ENCODE assay signal across 8 cellular contexts in genomic region chr1:241356519-241357365, GRCh38. TPM values are rescaled to one million over a fixed set of nuclear protein-coding genes. Genes with fewer than 3 reads are reported as not detected.
A peak's percentile ranks its signal among the peaks of the same experiment; 100 is the strongest.
DNase-seq lines count a peak whose midpoint lies in the region; ATAC-seq and TF ChIP-seq lines count a peak whose summit lies in the region.

RGS7 (minus strand) TSS chr1:241357205.

- DNase-seq in COR-L47 (lab: John Stamatoyannopoulos, UW) (peak; percentile 71), RPMI7951 (ENCODE audit: low read depth) (peak; percentile 38), dermis microvascular lymphatic vessel endothelial cell (ENCODE audit: low read depth in 2 of 2) (peak; percentile 23 to 80), left lung (peak; percentile 44 to 80), stomach (peak; percentile 56)
- DNase-seq in activated CD4-positive, CD25-positive, alpha-beta regulatory T cell treated with anti-CD3 and anti-CD28 coated beads, Interleukin-2, amount 50 U/mL, for 72 hours, result no peak

- H3K27ac ChIP-seq in left lung (no peak within 1 kb of the TSS), stomach (peak within 1 kb of the TSS in 4 of 5 donors; percentile 8 to 49 (median 28))

- ATAC-seq in GM19463 (IDR thresholded peaks at IDR 0.05; ENCODE audit: unreplicated experiment) (peak; percentile 67), HG03565 (IDR thresholded peaks at IDR 0.05; ENCODE audit: unreplicated experiment) (peak; percentile 53), left lung (peak; percentile 95)

- peak within 1 kb of the TSS; percentile 34 to 43 for H3K4me3 ChIP-seq in left lung
- peak within 1 kb of the TSS; percentile 59 to 82 (median 72) for H3K4me3 ChIP-seq in stomach

- intact Hi-C loops in left lung (cut with DNase I) (no loop called here), stomach (cut with DNase I; ENCODE audit: low total_unique reads) (no loop called here)

- TF ChIP-seq POLR2A in stomach (IDR thresholded peaks at IDR 0.05), result no peak

- H3K36me3 ChIP-seq in left lung (no peaks in the 10 kb centered on the region), stomach (no peaks in the 10 kb centered on the region)

- TF ChIP-seq CTCF in left lung (IDR thresholded peaks at IDR 0.05), result no peak
- TF ChIP-seq CTCF in stomach (IDR thresholded peaks at IDR 0.05), result no peak

- H3K27me3 ChIP-seq in left lung (peaks cover 14 to 58% of the 10 kb centered on the region in 2 donors), stomach (peaks cover 0 to 52% (median 11%) of the 10 kb centered on the region in 3 donors)

- TF ChIP-seq EP300 in stomach (IDR thresholded peaks at IDR 0.05), result no peak

- 0 to 2% (median 1%) methylated on average over 23 to 103 of the region's 105 CpGs for WGBS in stomach, 5 donors

- H3K9me3 ChIP-seq in left lung (no peaks in the 10 kb centered on the region), stomach (no peaks in the 10 kb centered on the region)

- peaks cover 0 to 11% of the 10 kb centered on the region in 2 donors for H3K4me1 ChIP-seq in left lung
- peaks cover 0 to 19% (median 13%) of the 10 kb centered on the region in 4 donors for H3K4me1 ChIP-seq in stomach

RNA-seq across cellular contexts. Expression of gene RGS7, which starts in this region (rescaled TPM):
- not detected in 2 replicates for total RNA-seq in RPMI7951 (2014; rRNA removed; shearing (Covaris generic))
- under 0.01 and 0.13 TPM in 2 replicates for total RNA-seq in dermis microvascular lymphatic vessel endothelial cell
- not detected for total RNA-seq in left lung
- 1 to 10 TPM in 3 of 5 donors, not detected in 2; 1.8 to 2.9 (median 2.2) TPM for total RNA-seq in stomach
- 1 to 10 TPM in 1 of 3 donors, under 1 TPM in 2; 0.23 to 2.0 (median 0.68) TPM for polyA plus RNA-seq in stomach

Comparison
In these comparisons a context has a peak if more than half of its experiments do, and no peak if none do; other contexts are left out.
1. Peak in DNase-seq in RPMI7951; RNA of the gene not detected or under 1 TPM.
2. Peak in DNase-seq in dermis microvascular lymphatic vessel endothelial cell; RNA of the gene not detected or under 1 TPM.
3. Peak in DNase-seq, ATAC-seq and H3K4me3 ChIP-seq in left lung; RNA of the gene not detected or under 1 TPM.
4. H3K27ac ChIP-seq: peak in stomach (4 of 5); none in left lung (0 of 2).
5. Peak in every context shown above with its lines, with median percentiles within 50 percentile points of each other: ATAC-seq.